In genomic region chr14:75702606-75703261, GRCh38 we compare ENCODE assay signal across 17 cellular contexts. TPM values are rescaled to one million over a fixed set of nuclear protein-coding genes. Genes with fewer than 3 reads are reported as not detected.
A peak's percentile ranks its signal among the peaks of the same experiment; 100 is the strongest.
DNase-seq lines count a peak whose midpoint lies in the region; ATAC-seq and TF ChIP-seq lines count a peak whose summit lies in the region.
"Had no signal": no experiment of that assay in that cellular context is flagged by ENCODE, and none has a peak within 500 bp of the region (broad histone marks: within the 10 kb centered on the region; RNA-seq: fewer than 3 reads in every experiment).

No MANE protein-coding gene starts in this region.

- peaks cover 0 to 4% of the 10 kb centered on the region in 2 donors for H3K36me3 ChIP-seq in body of pancreas (replicated peaks in 1 of 2; ENCODE audit: insufficient read depth in 1 of 2, low read depth in 2 of 2)
- H3K36me3 ChIP-seq in PC-9 (ENCODE audit: low read depth): 0 out of 2 replicates have a peak, but pooled peaks cover 10% of the 10 kb centered on the region

- DNase-seq in Daoy (ENCODE audit: low read depth) (peak; percentile 22), body of pancreas (peak; percentile 19 to 52 (median 24)), left cardiac atrium (no peak), retinal pigment epithelial cell (ENCODE audit: low read depth) (peak; percentile 36), PC-9 (no peak), NCI-H1105 (lab: John Stamatoyannopoulos, UW) (no peak)
- DNase-seq: ACHN; activated CD4-positive, alpha-beta memory T cell treated with anti-CD3 and anti-CD28 coated beads for 36 hours; amniotic stem cell; effector CD8-positive, alpha-beta T cell; kidney glomerular epithelial cell; NCI-H2171; stimulated activated naive CD8-positive, alpha-beta T cell treated with anti-CD3 and anti-CD28 coated beads, Interleukin-15, amount 100 ng/mL, for 72 hours had no signal

- no peaks in the 10 kb centered on the region for H3K27me3 ChIP-seq in body of pancreas
- H3K27me3 ChIP-seq in PC-9 (ENCODE audit: insufficient read depth, low read depth): no peaks in the 10 kb centered on the region

- CTCF ChIA-PET in PC-9 (lab: Charles Lee): no interaction called here

- H2AFZ ChIP-seq in PC-9: no peak overlapping the region

- H3K9me2 ChIP-seq in PC-9 (ENCODE audit: insufficient read depth): no peaks in the 10 kb centered on the region

- H3K27ac ChIP-seq in body of pancreas (peak overlapping the region in 3 of 4 donors; percentile 31 to 69 (median 64)), PC-9 (no peak overlapping the region)

- POLR2A ChIA-PET in PC-9 (lab: Charles Lee; ENCODE audit: unreplicated experiment): no interaction called here

- no TSS peak for BruUV-seq in PC-9 (replicated peaks; lab: Mats Ljungman, UMichigan)

- ATAC-seq in body of pancreas: peak; percentile 80
- peak; percentile 56 for ATAC-seq in left cardiac atrium
- no peak for ATAC-seq in HG03097 (IDR thresholded peaks at IDR 0.05; ENCODE audit: low FRiP score, unreplicated experiment)
- ATAC-seq in HG03378 (IDR thresholded peaks at IDR 0.05; ENCODE audit: unreplicated experiment): no peak
- ATAC-seq: activated T-helper 17 cell treated with anti-CD3 and anti-CD28 coated beads, Interleukin-2, amount 50 U/mL, for 72 hours; HCT116; stimulated activated naive CD8-positive, alpha-beta T cell treated with anti-CD3 and anti-CD28 coated beads, Interleukin-15, amount 100 ng/mL, for 72 hours had no signal

- TF ChIP-seq POLR2A in body of pancreas (IDR thresholded peaks at IDR 0.05): no peak

- no peaks in the 10 kb centered on the region for H4K20me1 ChIP-seq in PC-9 (ENCODE audit: insufficient read depth)

- no peaks in the 10 kb centered on the region for H3F3A ChIP-seq in PC-9 (ENCODE audit: insufficient read depth, low read depth)

- intact Hi-C loops in body of pancreas (cut with DNase I): loop anchor here (5.0 kb wide), 1 partner anchor 265 kb away; no protein-coding TSS in a partner anchor
- intact Hi-C loops in left cardiac atrium (cut with DNase I): no loop called here
- intact Hi-C loops in PC-9 (cut with micrococcal nuclease; ENCODE audit: unreplicated experiment): no loop called here

- no peaks in the 10 kb centered on the region for H3K79me2 ChIP-seq in PC-9 (ENCODE audit: low read depth)

- no peaks in the 10 kb centered on the region for H3K9me3 ChIP-seq in body of pancreas
- no peaks in the 10 kb centered on the region for H3K9me3 ChIP-seq in PC-9 (ENCODE audit: insufficient read depth, low read depth)

- peaks cover 10% of the 10 kb centered on the region for H3K4me1 ChIP-seq in body of pancreas
- no peaks in the 10 kb centered on the region for H3K4me1 ChIP-seq in PC-9 (replicated peaks; ENCODE audit: insufficient read depth)

- no peak for TF ChIP-seq CTCF in body of pancreas (IDR thresholded peaks at IDR 0.05)
- TF ChIP-seq CTCF in retinal pigment epithelial cell (conservative IDR thresholded peaks at IDR 0.05; ENCODE audit: low read depth, low read length): no peak
- TF ChIP-seq CTCF in PC-9 (conservative IDR thresholded peaks at IDR 0.05): no peak

- WGBS in body of pancreas, 2 donors: 65 to 71% methylated on average over 4 of the region's 4 CpGs

- H3K4me3 ChIP-seq in body of pancreas (no peak overlapping the region), retinal pigment epithelial cell (ENCODE audit: low read length) (no peak overlapping the region), PC-9 (no peak overlapping the region)

- H3K4me2 ChIP-seq in PC-9: no peak overlapping the region

RNA-seq across cellular contexts. Expression of gene TTLL5, which starts 41.7 kb away (rescaled TPM):
- 35.5 and 43.8 TPM in 2 replicates for total RNA-seq in Daoy (2014; rRNA removed; shearing (Covaris generic))
- total RNA-seq in body of pancreas: 10 to 100 TPM; 21.0 to 21.8 TPM
- 10 to 100 TPM; 18.1 to 21.1 TPM for total RNA-seq in left cardiac atrium
- 60.3 and 75.3 TPM in 2 replicates for total RNA-seq in PC-9 (2021)

RNA-seq across cellular contexts. Expression of gene ERG28, which starts 42.1 kb away (rescaled TPM):
- 12.2 and 13.5 TPM in 2 replicates for total RNA-seq in Daoy (2014; rRNA removed; shearing (Covaris generic))
- 1 to 10 TPM; 8.6 to 8.8 TPM for total RNA-seq in body of pancreas
- 1 to 10 TPM; 8.8 to 9.0 TPM for total RNA-seq in left cardiac atrium
- 25.2 and 32.5 TPM in 2 replicates for total RNA-seq in PC-9 (2021)

Comparison
In these comparisons a context has a peak if more than half of its experiments do, and no peak if none do; other contexts are left out.
1. DNase-seq: peak in Daoy (single experiment), body of pancreas (4 of 4) and retinal pigment epithelial cell (single experiment); none in left cardiac atrium (single experiment), PC-9 (0 of 2) and NCI-H1105 (single experiment).
2. ATAC-seq: peak in body of pancreas (single experiment) and left cardiac atrium (2 of 2); none in HG03097 (single experiment) and HG03378 (single experiment).